Comparison of ENCODE assay signal across 11 cellular contexts in genomic region chr1:40058097-40058452, GRCh38. TPM values are rescaled to one million over a fixed set of nuclear protein-coding genes. Genes with fewer than 3 reads are reported as not detected.
DNase-seq lines count a peak whose midpoint lies in the region; ATAC-seq and TF ChIP-seq lines count a peak whose summit lies in the region.
"Had no signal": no experiment of that assay in that cellular context is flagged by ENCODE, and none has a peak within 500 bp of the region (broad histone marks: within the 10 kb centered on the region; RNA-seq: fewer than 3 reads in every experiment).

No MANE protein-coding gene starts in this region.

- H3K36me3 ChIP-seq in heart left ventricle (peaks cover 0 to 75% (median 35%) of the 10 kb centered on the region in 9 donors), lower lobe of right lung (peaks cover 41% of the 10 kb centered on the region), upper lobe of left lung (peaks cover 0 to 49% (median 13%) of the 10 kb centered on the region in 4 donors)

- H3K9me3 ChIP-seq in heart left ventricle (no peaks in the 10 kb centered on the region), lower lobe of right lung (no peaks in the 10 kb centered on the region), upper lobe of left lung (no peaks in the 10 kb centered on the region)

- H3K27me3 Mint-ChIP-seq in activated CD8-positive, alpha-beta T cell treated with anti-CD3 and anti-CD28 coated beads, Interleukin-2, amount 10 ng/mL, durations not matched to agents 7 days and 5 days (ENCODE audit: low read depth), result no peaks in the 10 kb centered on the region

- H3K4me3 Mint-ChIP-seq in activated CD8-positive, alpha-beta T cell treated with anti-CD3 and anti-CD28 coated beads, Interleukin-2, amount 10 ng/mL, durations not matched to agents 7 days and 5 days, result peak overlapping the region; percentile 67

- 86 to 100% (median 91%) methylated on average over 1 of the region's 1 CpG for WGBS in heart left ventricle, 4 donors
- 69 to 70% methylated on average over 1 of the region's 1 CpG for WGBS in upper lobe of left lung, 2 donors

- H3K4me1 ChIP-seq in heart left ventricle (peaks cover 14 to 97% (median 69%) of the 10 kb centered on the region in 12 donors), lower lobe of right lung (peaks cover 87% of the 10 kb centered on the region), upper lobe of left lung (peaks cover 66 to 85% (median 72%) of the 10 kb centered on the region in 4 donors)

- H3K27ac Mint-ChIP-seq in activated CD8-positive, alpha-beta T cell treated with anti-CD3 and anti-CD28 coated beads, Interleukin-2, amount 10 ng/mL, durations not matched to agents 7 days and 5 days, result peak overlapping the region; percentile 88

- TF ChIP-seq EP300 in upper lobe of left lung (IDR thresholded peaks at IDR 0.05), result no peak

- no peak for DNase-seq in heart left ventricle
- no peak for DNase-seq in Right ventricle myocardium inferior (ENCODE audit: missing footprints)
- DNase-seq in activated CD8-positive, alpha-beta T cell treated with anti-CD3 and anti-CD28 coated beads, Interleukin-2, amount 10 ng/mL, durations not matched to agents 7 days and 5 days, result no peak
- DNase-seq in lower lobe of right lung, result no peak
- no peak for DNase-seq in upper lobe of left lung
- no peak for DNase-seq in stimulated activated CD4-positive, alpha-beta T cell treated with anti-CD3 and anti-CD28 coated beads, Interleukin-4, amount 100 ng/mL, for 24 hours
- DNase-seq in amniotic stem cell (lab: John Stamatoyannopoulos, UW), result no peak
- DNase-seq: AML-193 had no signal

- TF ChIP-seq POLR2A in heart left ventricle (IDR thresholded peaks at IDR 0.05) (no peak), upper lobe of left lung (IDR thresholded peaks at IDR 0.05) (no peak)

- POLR2A ChIA-PET in activated CD8-positive, alpha-beta T cell treated with anti-CD3 and anti-CD28 coated beads, Interleukin-2, amount 10 ng/mL, durations not matched to agents 7 days and 5 days (lab: Charles Lee), result interaction anchor here (1.2 to 4.5 kb wide), 2 partner anchors 13 to 17 kb away, joined by 4 to 47 read pairs; partner anchors contain the start of gene CAP1

- no peaks in the 10 kb centered on the region for H3K27me3 ChIP-seq in heart left ventricle
- no peaks in the 10 kb centered on the region for H3K27me3 ChIP-seq in lower lobe of right lung (ENCODE audit: low read depth)
- H3K27me3 ChIP-seq in upper lobe of left lung, result no peaks in the 10 kb centered on the region
- H3K27me3 ChIP-seq: cardiac muscle cell had no signal

- no peaks in the 10 kb centered on the region for H3K9me3 Mint-ChIP-seq in activated CD8-positive, alpha-beta T cell treated with anti-CD3 and anti-CD28 coated beads, Interleukin-2, amount 10 ng/mL, durations not matched to agents 7 days and 5 days (ENCODE audit: insufficient read depth)

- TF ChIP-seq CTCF in heart left ventricle (IDR thresholded peaks at IDR 0.05), result no peak
- no peak for TF ChIP-seq CTCF in lower lobe of right lung (IDR thresholded peaks at IDR 0.05)
- TF ChIP-seq CTCF in upper lobe of left lung (IDR thresholded peaks at IDR 0.05), result no peak

- intact Hi-C loops in heart left ventricle (cut with DNase I), result loop anchor here in 2 of 10 donors (2.0 kb wide), 2 partner anchors 13 to 17 kb away; partner anchors contain the start of gene CAP1 (in 1 of the 2)
- intact Hi-C loops in Right ventricle myocardium inferior (cut with DNase I), result no loop called here
- intact Hi-C loops in lower lobe of right lung (cut with DNase I), result no loop called here

- ATAC-seq in heart left ventricle (no peak), Right ventricle myocardium inferior (no peak), lower lobe of right lung (no peak), upper lobe of left lung (ENCODE audit: low FRiP score in 2 of 2) (no peak), GM19351 (IDR thresholded peaks at IDR 0.05; ENCODE audit: unreplicated experiment) (no peak)
- no peak for ATAC-seq in activated CD8-positive, alpha-beta T cell treated with anti-CD3 and anti-CD28 coated beads, Interleukin-2, amount 10 ng/mL, durations not matched to agents 7 days and 5 days

- H3K36me3 Mint-ChIP-seq in activated CD8-positive, alpha-beta T cell treated with anti-CD3 and anti-CD28 coated beads, Interleukin-2, amount 10 ng/mL, durations not matched to agents 7 days and 5 days (ENCODE audit: low read depth), result peaks cover 84% of the 10 kb centered on the region

- CTCF ChIA-PET in activated CD8-positive, alpha-beta T cell treated with anti-CD3 and anti-CD28 coated beads, Interleukin-2, amount 10 ng/mL, durations not matched to agents 7 days and 5 days (lab: Charles Lee), result interaction anchor here (1.2 to 2.9 kb wide), 7 partner anchors 8 to 281 kb away, joined by 3 to 9 read pairs (median 6); no protein-coding TSS in a partner anchor

- H3K4me3 ChIP-seq in heart left ventricle (no peak overlapping the region), lower lobe of right lung (no peak overlapping the region), upper lobe of left lung (no peak overlapping the region)
- H3K4me3 ChIP-seq: cardiac muscle cell, SK-N-MC had no signal

- peaks cover 81% of the 10 kb centered on the region for H3K4me1 Mint-ChIP-seq in activated CD8-positive, alpha-beta T cell treated with anti-CD3 and anti-CD28 coated beads, Interleukin-2, amount 10 ng/mL, durations not matched to agents 7 days and 5 days (ENCODE audit: low read depth)

- H3K27ac ChIP-seq in heart left ventricle (peak overlapping the region in 10 of 12 donors; percentile 28 to 88 (median 56)), lower lobe of right lung (peak overlapping the region; percentile 77), upper lobe of left lung (peak overlapping the region; percentile 53 to 81 (median 68))
- H3K27ac ChIP-seq: SK-N-MC had no signal

RNA-seq across cellular contexts. Expression of gene CAP1, which starts 17.5 kb away (rescaled TPM):
- total RNA-seq in heart left ventricle, result 100 to 1,000 TPM in 3 of 9 donors, 10 to 100 TPM in 6; 52.1 to 249 (median 69.9) TPM
- polyA plus RNA-seq in heart left ventricle, result 100 to 1,000 TPM in 1 of 2 donors, 10 to 100 TPM in 1; 23.8 to 118 TPM
- 88.8 TPM for total RNA-seq in Right ventricle myocardium inferior
- 100 to 1,000 TPM; 805 to 847 TPM for total RNA-seq in activated CD8-positive, alpha-beta T cell treated with anti-CD3 and anti-CD28 coated beads, Interleukin-2, amount 10 ng/mL, durations not matched to agents 7 days and 5 days
- total RNA-seq in lower lobe of right lung, result 365 TPM
- 100 to 1,000 TPM; 113 to 502 (median 245) TPM for total RNA-seq in upper lobe of left lung

RNA-seq across cellular contexts. Expression of gene PPT1, which starts 39.0 kb away (rescaled TPM):
- total RNA-seq in heart left ventricle (100 to 1,000 TPM in 1 of 9 donors, 10 to 100 TPM in 8; 22.8 to 106 (median 38.6) TPM), Right ventricle myocardium inferior (44.1 TPM), lower lobe of right lung (195 TPM), upper lobe of left lung (100 to 1,000 TPM in 3 of 6 donors, 10 to 100 TPM in 3; 35.6 to 190 (median 95.3) TPM)
- polyA plus RNA-seq in heart left ventricle, result 10 to 100 TPM; 32.0 to 47.9 TPM
- 10 to 100 TPM; 81.1 to 84.6 TPM for total RNA-seq in activated CD8-positive, alpha-beta T cell treated with anti-CD3 and anti-CD28 coated beads, Interleukin-2, amount 10 ng/mL, durations not matched to agents 7 days and 5 days
